In genomic region chr18:57210101-57210661, GRCh38 we compare ENCODE assay signal across 8 cellular contexts.
DNase-seq lines count a peak whose midpoint lies in the region; ATAC-seq and TF ChIP-seq lines count a peak whose summit lies in the region.

No MANE protein-coding gene starts in this region.

- intact Hi-C loops in PC-3 (cut with micrococcal nuclease) = no loop called here
- intact Hi-C loops in lower lobe of right lung (cut with DNase I) = no loop called here
- intact Hi-C loops in aorta (cut with DNase I) = no loop called here

- no peaks in the 10 kb centered on the region for H3K79me2 ChIP-seq in PC-3 (ENCODE audit: low read length)

- H3K9me3 ChIP-seq in PC-3 (ENCODE audit: low read length) (no peaks in the 10 kb centered on the region), lower lobe of right lung (no peaks in the 10 kb centered on the region), aorta (ENCODE audit: control insufficient read depth, low read length) (peaks cover 1% of the 10 kb centered on the region)

- TF ChIP-seq CTCF in PC-3 (conservative IDR thresholded peaks at IDR 0.05; ENCODE audit: low read depth, low read length) (no peak), lower lobe of right lung (IDR thresholded peaks at IDR 0.05) (no peak)

- H3K4me3 ChIP-seq in PC-3 (ENCODE audit: low read length) (peak overlapping the region; percentile 34; the same call in 1 of the 2 replicates), lower lobe of right lung (peak overlapping the region; percentile 20), aorta (ENCODE audit: low read length in 2 of 2) (no peak overlapping the region)

- peak overlapping the region; percentile 68 for H2AFZ ChIP-seq in PC-3 (ENCODE audit: low read length)

- no peaks in the 10 kb centered on the region for H3K9me2 ChIP-seq in PC-3 (replicated peaks; ENCODE audit: low read length)

- H3K4me1 ChIP-seq in PC-3 (ENCODE audit: insufficient read depth, low read length) (peaks cover 20% of the 10 kb centered on the region), lower lobe of right lung (peaks cover 11% of the 10 kb centered on the region), aorta (ENCODE audit: control insufficient read depth in 1 of 2, insufficient read depth in 2 of 2, low read length in 2 of 2) (no peaks in the 10 kb centered on the region)

- H4K20me1 ChIP-seq in PC-3 (ENCODE audit: low read length) = no peaks in the 10 kb centered on the region

- POLR2A ChIA-PET in PC-3 (lab: Charles Lee; ENCODE audit: unreplicated experiment) = interaction anchor here (0.6 kb wide), 1 partner anchor 287 kb away, joined by 3 read pairs; no protein-coding TSS in a partner anchor

- CTCF ChIA-PET in PC-3 (lab: Charles Lee) = no interaction called here

- no TSS peak for BruUV-seq in PC-3 (replicated peaks; lab: Mats Ljungman, UMichigan)

- DNase-seq in COLO829 (ENCODE audit: low spot score) (peak; percentile 47), PC-3 (peak; percentile 86), dermis microvascular lymphatic vessel endothelial cell (ENCODE audit: low read depth in 2 of 2) (peak; percentile 4 to 70), lower lobe of right lung (no peak), aorta (peak in 1 of 2 donors; percentile 54)

- H3K27ac ChIP-seq in PC-3 (ENCODE audit: low read length) (peak overlapping the region; percentile 67), lower lobe of right lung (no peak overlapping the region), aorta (ENCODE audit: low read depth in 1 of 2, low read length in 2 of 2) (no peak overlapping the region)

- 10 to 11% methylated on average over 11 of the region's 11 CpGs for WGBS in aorta, 2 donors

- H3K27me3 ChIP-seq in PC-3 (ENCODE audit: low read length) (peaks cover 5% of the 10 kb centered on the region; the same call in 1 of the 2 replicates), lower lobe of right lung (ENCODE audit: low read depth) (peaks cover 15% of the 10 kb centered on the region), aorta (ENCODE audit: control insufficient read depth in 1 of 2, insufficient read depth in 2 of 2, low read length in 1 of 2) (peaks cover 0 to 1% of the 10 kb centered on the region in 2 donors)

- no peaks in the 10 kb centered on the region for H3K36me3 ChIP-seq in PC-3 (ENCODE audit: low read depth, low read length)
- H3K36me3 ChIP-seq in lower lobe of right lung = no peaks in the 10 kb centered on the region
- no peaks in the 10 kb centered on the region for H3K36me3 ChIP-seq in aorta (ENCODE audit: control insufficient read depth in 1 of 2, insufficient read depth in 2 of 2, low read length in 1 of 2)

- no peak overlapping the region for H3K9ac ChIP-seq in PC-3 (ENCODE audit: low read length)

- peak overlapping the region; percentile 76 for H3K4me2 ChIP-seq in PC-3 (ENCODE audit: low read length)

- H3F3A ChIP-seq in PC-3 (ENCODE audit: low read length, unreplicated experiment) = no peaks in the 10 kb centered on the region

- ATAC-seq in HG02678 (IDR thresholded peaks at IDR 0.05; ENCODE audit: unreplicated experiment) (peak; percentile 47), PC-3 (peak; percentile 100), lower lobe of right lung (peak; percentile 62 to 77), aorta (ENCODE audit: low FRiP score) (peak; percentile 67), HG03139 (IDR thresholded peaks at IDR 0.05; ENCODE audit: unreplicated experiment) (no peak)
- no peak for ATAC-seq in activated CD4-positive, CD25-positive, alpha-beta regulatory T cell treated with anti-CD3 and anti-CD28 coated beads, Interleukin-2, amount 50 U/mL, for 24 hours

Comparison
In these comparisons a context has a peak if more than half of its experiments do, and no peak if none do; other contexts are left out.
1. ATAC-seq: peak in HG02678 (single experiment), PC-3 (single experiment), lower lobe of right lung (2 of 2) and aorta (single experiment); none in HG03139 (single experiment) and activated CD4-positive, CD25-positive, alpha-beta regulatory T cell treated with anti-CD3 and anti-CD28 coated beads, Interleukin-2, amount 50 U/mL, for 24 hours (0 of 2).
2. H3K4me3 ChIP-seq: peak in PC-3 (single experiment) and lower lobe of right lung (single experiment); none in aorta (0 of 2).